Comparison of ENCODE assay signal across 8 cellular contexts in genomic region chr2:196166876-196167275, GRCh38. TPM values are rescaled to one million over a fixed set of nuclear protein-coding genes. Genes with fewer than 3 reads are reported as not detected.
DNase-seq lines count a peak whose midpoint lies in the region; ATAC-seq and TF ChIP-seq lines count a peak whose summit lies in the region.

No MANE protein-coding gene starts in this region.

- H3F3A ChIP-seq in GM23248 (ENCODE audit: insufficient read depth) = peaks cover 24% of the 10 kb centered on the region

- H3K9ac ChIP-seq in GM23248 = no peak overlapping the region

- peaks cover 3% of the 10 kb centered on the region; the same call in 1 of the 2 replicates for H3K36me3 ChIP-seq in GM23248 (ENCODE audit: low read depth)

- peak overlapping the region; percentile 22 for H3K27ac ChIP-seq in GM23248

- TF ChIP-seq CTCF in AG04449 (IDR thresholded peaks at IDR 0.05; ENCODE audit: insufficient read depth, low read length, missing control alignments) (no peak), foreskin fibroblast (IDR thresholded peaks at IDR 0.05; ENCODE audit: low read depth, low read length) (no peak)

- H3K4me1 ChIP-seq in GM23248 (ENCODE audit: insufficient read depth) = peaks cover 40% of the 10 kb centered on the region

- H3K4me2 ChIP-seq in GM23248 (ENCODE audit: unreplicated experiment) = peak overlapping the region; percentile 35

- CTCF ChIA-PET in AG04449 (lab: Yijun Ruan, JAX) = interaction anchor here (2.0 to 3.5 kb wide), 5 partner anchors 89 to 170 kb away, joined by 4 to 18 read pairs (median 13); no protein-coding TSS in a partner anchor

- no peaks in the 10 kb centered on the region for H3K27me3 Mint-ChIP-seq in T-helper 1 cell treated with Interleukin-12 subunit alpha and Interleukin-12 subunit beta and Interleukin-4 antibody, amounts not matched to agents 30 μg/mL and 1 μg/mL, for 36 hours (ENCODE audit: low read depth)

- H3K36me3 Mint-ChIP-seq in T-helper 1 cell treated with Interleukin-12 subunit alpha and Interleukin-12 subunit beta and Interleukin-4 antibody, amounts not matched to agents 30 μg/mL and 1 μg/mL, for 36 hours (ENCODE audit: low read depth) = peaks cover 74% of the 10 kb centered on the region

- in situ Hi-C loops in GM23248 (cut with MboI) = no loop called here

- POLR2A ChIA-PET in AG04449 (lab: Yijun Ruan, JAX) = interaction anchor here (0.8 to 1.0 kb wide), 3 partner anchors 68 to 112 kb away, joined by 3 read pairs; no protein-coding TSS in a partner anchor

- H3K4me1 Mint-ChIP-seq in T-helper 1 cell treated with Interleukin-12 subunit alpha and Interleukin-12 subunit beta and Interleukin-4 antibody, amounts not matched to agents 30 μg/mL and 1 μg/mL, for 36 hours (ENCODE audit: low read depth) = peaks cover 34% of the 10 kb centered on the region

- no peaks in the 10 kb centered on the region for H3K27me3 ChIP-seq in GM23248 (replicated peaks; ENCODE audit: insufficient read depth)

- peaks cover 88% of the 10 kb centered on the region for H3K79me2 ChIP-seq in GM23248 (ENCODE audit: insufficient read depth)

- DNase-seq in AG04449 (ENCODE audit: low read depth, low spot score) (peak; percentile 79), GM23248 (peak; percentile 48), foreskin fibroblast (peak; percentile 37 to 64), NCI-H187 treated with DMSO at 0.1 percent for 48 hours (lab: John Stamatoyannopoulos, UW) (no peak)
- no peak for DNase-seq in stimulated activated naive CD4-positive, alpha-beta T cell treated with Interleukin-2 at 50 U/mL for 16 hours (lab: John Stamatoyannopoulos, UW)

- ATAC-seq in HG02938 (IDR thresholded peaks at IDR 0.05; ENCODE audit: unreplicated experiment) (no peak), GM19467 (IDR thresholded peaks at IDR 0.05; ENCODE audit: unreplicated experiment) (no peak)

- H4K20me1 ChIP-seq in GM23248 (ENCODE audit: insufficient read depth) = no peaks in the 10 kb centered on the region

- 81 to 93% methylated on average over 1 of the region's 1 CpG for WGBS in GM23248 (ENCODE audit: low coverage in 1 of 2, low lambda C conversion rate in 2 of 2, missing lambda C conversion rate in 2 of 2), 2 experiments

- H3K9me2 ChIP-seq in GM23248 (ENCODE audit: insufficient read depth) = no peaks in the 10 kb centered on the region

- H2AFZ ChIP-seq in GM23248 = no peak overlapping the region

- H3K9me3 ChIP-seq in GM23248 (ENCODE audit: low read depth) = no peaks in the 10 kb centered on the region

- H3K9me3 Mint-ChIP-seq in T-helper 1 cell treated with Interleukin-12 subunit alpha and Interleukin-12 subunit beta and Interleukin-4 antibody, amounts not matched to agents 30 μg/mL and 1 μg/mL, for 36 hours = no peaks in the 10 kb centered on the region

- no peak overlapping the region for H3K4me3 ChIP-seq in AG04449 (ENCODE audit: low read depth, low read length)
- no peak overlapping the region for H3K4me3 ChIP-seq in GM23248
- no peak overlapping the region for H3K4me3 ChIP-seq in foreskin fibroblast (ENCODE audit: low read depth in 1 of 2, low read length in 2 of 2)

- H3K27ac Mint-ChIP-seq in T-helper 1 cell treated with Interleukin-12 subunit alpha and Interleukin-12 subunit beta and Interleukin-4 antibody, amounts not matched to agents 30 μg/mL and 1 μg/mL, for 36 hours = peak overlapping the region; percentile 89

- H3K4me3 Mint-ChIP-seq in T-helper 1 cell treated with Interleukin-12 subunit alpha and Interleukin-12 subunit beta and Interleukin-4 antibody, amounts not matched to agents 30 μg/mL and 1 μg/mL, for 36 hours = peak overlapping the region; percentile 99

RNA-seq across cellular contexts. Expression of gene STK17B, which starts 4.5 kb away (rescaled TPM):
- 23.6 and 31.0 TPM in 2 replicates for total RNA-seq in GM23248 (2014; rRNA removed; shearing (Covaris generic))
- polyA plus RNA-seq in GM23248 (2016; fragmentation: Nextera tagmentation; extraction: Ambion mirVana) = 13.1 and 13.7 TPM in 2 replicates

Comparison
In these comparisons a context has a peak if more than half of its experiments do, and no peak if none do; other contexts are left out.
1. DNase-seq: peak in AG04449 (single experiment), GM23248 (single experiment) and foreskin fibroblast (2 of 2); none in stimulated activated naive CD4-positive, alpha-beta T cell treated with Interleukin-2 at 50 U/mL for 16 hours (single experiment) and NCI-H187 treated with DMSO at 0.1 percent for 48 hours (single experiment).